In genomic region chr3:42705962-42706585, GRCh38 we compare ENCODE assay signal across 1 cellular context.
TF ChIP-seq lines count a peak whose summit lies in the region.

No MANE protein-coding gene starts in this region.

TF ChIP-seq in K562, 482 proteins besides CTCF, POLR2A, EP300 and RAD21:
- TF ChIP-seq ZKSCAN8 (CRISPR knock-in tag; IDR thresholded peaks at IDR 0.05) (peak; percentile 77), ELF2 (CRISPR knock-in tag; IDR thresholded peaks at IDR 0.05) (no peak)
TF ChIP-seq in K562: peak in this region for 1.
